Comparison of ENCODE assay signal across 8 cellular contexts in genomic region chr19:39031368-39032163, GRCh38. TPM values are rescaled to one million over a fixed set of nuclear protein-coding genes. Genes with fewer than 3 reads are reported as not detected.
DNase-seq lines count a peak whose midpoint lies in the region; TF ChIP-seq lines count a peak whose summit lies in the region.

No MANE protein-coding gene starts in this region.

- DNase-seq in CD4-positive, alpha-beta memory T cell, result peak; percentile 64 to 84 (median 66)
- DNase-seq in H9, result peak; percentile 100
- peak; percentile 99 for DNase-seq in NCI-H2196 treated with DMSO at 0.1 percent for 48 hours (lab: John Stamatoyannopoulos, UW; ENCODE audit: unreplicated experiment)
- DNase-seq in activated CD4-positive, alpha-beta T cell treated with anti-CD3 and anti-CD28 coated beads for 24 hours (ENCODE audit: low read depth in 2 of 2), result peak; percentile 57 to 84
- peak; percentile 93 for DNase-seq in cerebellum (ENCODE audit: low spot score)
- DNase-seq in kidney epithelial cell (ENCODE audit: low read depth), result peak; percentile 68
- DNase-seq in stimulated activated CD4-positive, alpha-beta T cell treated with anti-CD3 and anti-CD28 coated beads, Interleukin-15, amount 100 ng/mL, for 24 hours, result peak; percentile 92
- no peak for DNase-seq in GDM1 (lab: John Stamatoyannopoulos, UW)

- no peak overlapping the region for H3T11ph ChIP-seq in H9 (ENCODE audit: low read length)

- no peaks in the 10 kb centered on the region for H3K27me3 ChIP-seq in CD4-positive, alpha-beta memory T cell (ENCODE audit: insufficient read depth, low read length)
- no peaks in the 10 kb centered on the region; the same call in 1 of the 2 replicates for H3K27me3 ChIP-seq in H9 (ENCODE audit: insufficient read depth, low read length)
- H3K27me3 ChIP-seq in kidney epithelial cell (ENCODE audit: control insufficient read depth, insufficient read depth, low read length), result no peaks in the 10 kb centered on the region

- H3K4me1 ChIP-seq in CD4-positive, alpha-beta memory T cell (ENCODE audit: insufficient read depth, low read length), result peaks cover 11% of the 10 kb centered on the region
- H3K4me1 ChIP-seq in H9 (ENCODE audit: insufficient read depth, low read length), result no peaks in the 10 kb centered on the region; the same call in 1 of the 2 replicates

- no peaks in the 10 kb centered on the region for H3K9me3 ChIP-seq in CD4-positive, alpha-beta memory T cell (ENCODE audit: control insufficient read depth in 1 of 2, low read length in 2 of 2)
- peaks cover 11% of the 10 kb centered on the region for H3K9me3 ChIP-seq in H9 (ENCODE audit: control insufficient read depth, low read depth, low read length)

- H4K91ac ChIP-seq in H9 (ENCODE audit: insufficient read length, low read depth, low read length), result no peak overlapping the region

- H4K20me1 ChIP-seq in H9 (ENCODE audit: control insufficient read depth, insufficient read depth, insufficient read length), result no peaks in the 10 kb centered on the region

- no peak overlapping the region for H3K14ac ChIP-seq in H9 (ENCODE audit: insufficient read depth, low read length)

- intact Hi-C loops in CD4-positive, alpha-beta memory T cell (cut with micrococcal nuclease), result loop anchor here (2.0 kb wide), 1 partner anchor 41 kb away; no protein-coding TSS in a partner anchor

- H3K27me3 Mint-ChIP-seq in CD4-positive, alpha-beta memory T cell, result peaks cover 0 to 1% of the 10 kb centered on the region in 2 donors
- H3K27me3 Mint-ChIP-seq in H9 (ENCODE audit: low read depth), result peaks cover 4% of the 10 kb centered on the region; the same call in 1 of the 2 replicates

- H3K4me3 ChIP-seq in CD4-positive, alpha-beta memory T cell (ENCODE audit: low read length in 2 of 2), result peak overlapping the region; percentile 46 to 47
- peak overlapping the region; percentile 62 for H3K4me3 ChIP-seq in kidney epithelial cell (ENCODE audit: low read depth, low read length)

- no peak overlapping the region for H2AK5ac ChIP-seq in H9 (ENCODE audit: insufficient read length, low read length)

- peak overlapping the region; percentile 63 to 86 (median 78) for H3K4me3 Mint-ChIP-seq in CD4-positive, alpha-beta memory T cell
- H3K4me3 Mint-ChIP-seq in H9, result peak overlapping the region; percentile 72 to 82

- peak overlapping the region; percentile 61 for H3K18ac ChIP-seq in H9 (ENCODE audit: insufficient read length, low read depth, low read length)

- H2BK20ac ChIP-seq in H9 (ENCODE audit: low read depth, low read length, poor library complexity, severe bottlenecking), result no peak overlapping the region

- no peak overlapping the region for H2BK12ac ChIP-seq in H9 (ENCODE audit: insufficient read length, low read depth, low read length)

- H2BK120ac ChIP-seq in H9 (ENCODE audit: low read depth, low read length, poor library complexity, severe bottlenecking), result no peak overlapping the region

- no peak overlapping the region for H3K56ac ChIP-seq in H9 (ENCODE audit: insufficient read length, low read depth, low read length)

- H2BK5ac ChIP-seq in H9 (ENCODE audit: insufficient read length, low read length), result no peak overlapping the region

- H3K4me2 ChIP-seq in H9 (ENCODE audit: insufficient read depth, insufficient read length, low read length), result peak overlapping the region; percentile 76

- CTCF ChIA-PET in CD4-positive, alpha-beta memory T cell (lab: Charles Lee; ENCODE audit: partially characterized antibody), result no interaction called here

- H3K4me1 Mint-ChIP-seq in CD4-positive, alpha-beta memory T cell, result peaks cover 0 to 11% (median 5%) of the 10 kb centered on the region in 4 donors
- H3K4me1 Mint-ChIP-seq in H9, result peaks cover 7 to 11% of the 10 kb centered on the region in 2 experiments; a peak in 2 of 4 replicates

- H3K36me3 Mint-ChIP-seq in CD4-positive, alpha-beta memory T cell, result no peaks in the 10 kb centered on the region
- peaks cover 21 to 31% (median 21%) of the 10 kb centered on the region in 3 experiments for H3K36me3 Mint-ChIP-seq in H9 (ENCODE audit: insufficient read depth in 1 of 3, low read depth in 3 of 3)

- no peaks in the 10 kb centered on the region for H3K36me3 ChIP-seq in CD4-positive, alpha-beta memory T cell (ENCODE audit: insufficient read depth, low read length)
- no peaks in the 10 kb centered on the region for H3K36me3 ChIP-seq in kidney epithelial cell (ENCODE audit: control insufficient read depth, insufficient read depth, low read length)

- no peak overlapping the region for H2AFZ ChIP-seq in H9 (ENCODE audit: low read length)

- no peaks in the 10 kb centered on the region for H3K79me1 ChIP-seq in H9 (ENCODE audit: insufficient read depth, low read depth, low read length, poor library complexity, severe bottlenecking)

- H4K8ac ChIP-seq in H9 (replicated peaks; ENCODE audit: insufficient read length, low read depth, low read length), result no peak overlapping the region

- TF ChIP-seq CTCF in H9 (conservative IDR thresholded peaks at IDR 0.05), result no peak; the same call in 2 of the 3 replicates
- no peak for TF ChIP-seq CTCF in kidney epithelial cell (IDR thresholded peaks at IDR 0.05; ENCODE audit: insufficient read depth, low read length, poor library complexity, severe bottlenecking)

- H3K27ac ChIP-seq in CD4-positive, alpha-beta memory T cell (ENCODE audit: low read depth, low read length), result no peak overlapping the region
- H3K27ac ChIP-seq in H9 (ENCODE audit: insufficient read length, low read depth, low read length), result no peak overlapping the region

- H3K9me3 Mint-ChIP-seq in CD4-positive, alpha-beta memory T cell, result no peaks in the 10 kb centered on the region
- peaks cover 10 to 13% of the 10 kb centered on the region in 2 experiments for H3K9me3 Mint-ChIP-seq in H9

- H2BK15ac ChIP-seq in H9 (ENCODE audit: low read depth, low read length), result no peak overlapping the region

- WGBS in H9 (ENCODE audit: extremely low coverage, insufficient read length, low lambda C conversion rate), result no CpG with 5 or more reads among the region's 58 CpGs

- POLR2A ChIA-PET in CD4-positive, alpha-beta memory T cell (lab: Charles Lee; ENCODE audit: partially characterized antibody), result no interaction called here

- H3K79me2 ChIP-seq in H9 (ENCODE audit: insufficient read depth, low read length), result no peaks in the 10 kb centered on the region

- H3K27ac Mint-ChIP-seq in CD4-positive, alpha-beta memory T cell, result peak overlapping the region in 5 of 7 donors; percentile 8 to 55 (median 22)
- H3K27ac Mint-ChIP-seq in H9, result peak overlapping the region; percentile 66 to 85 (median 83); a peak in 5 of 7 replicates

- no peak overlapping the region for H3K9ac ChIP-seq in H9 (ENCODE audit: extremely low read depth, insufficient read length, low read length)

- no peak overlapping the region for H4K5ac ChIP-seq in H9 (ENCODE audit: insufficient read length, low read depth, low read length)

- no peak overlapping the region for H3K4ac ChIP-seq in H9 (ENCODE audit: low read depth, low read length)

- H3K23me2 ChIP-seq in H9 (ENCODE audit: insufficient read length, low read depth, low read length, poor library complexity, severe bottlenecking), result peaks cover 8% of the 10 kb centered on the region

- H3K23ac ChIP-seq in H9 (ENCODE audit: insufficient read length, low read depth, low read length), result no peak overlapping the region

RNA-seq across cellular contexts. Expression of gene FBXO27, which starts 0.8 kb away (rescaled TPM):
- under 1 TPM; 0.64 to 0.86 TPM for total RNA-seq in CD4-positive, alpha-beta memory T cell
- polyA plus RNA-seq in CD4-positive, alpha-beta memory T cell, result 1 to 10 TPM in 1 of 2 donors, under 1 TPM in 1; 0.42 to 1.4 TPM
- total RNA-seq in H9 (2021), result 14.5 and 16.7 TPM in 2 replicates
- total RNA-seq in cerebellum, result 6.4 TPM
- total RNA-seq in kidney epithelial cell, result 3.0 and 6.9 TPM in 2 replicates

RNA-seq across cellular contexts. Expression of gene ACP7, which starts 52.6 kb away (rescaled TPM):
- under 1 TPM in 1 of 2 experiments, not detected in 1; 0.14 TPM for total RNA-seq in CD4-positive, alpha-beta memory T cell
- not detected for polyA plus RNA-seq in CD4-positive, alpha-beta memory T cell
- 0.15 and 0.18 TPM in 2 replicates for total RNA-seq in H9 (2021)
- total RNA-seq in cerebellum, result not detected
- 0.33 and 0.82 TPM in 2 replicates for total RNA-seq in kidney epithelial cell

RNA-seq across cellular contexts. Expression of gene FBXO17, which starts 56.0 kb away (rescaled TPM):
- total RNA-seq in CD4-positive, alpha-beta memory T cell, result not detected
- polyA plus RNA-seq in CD4-positive, alpha-beta memory T cell, result not detected
- total RNA-seq in H9 (2021) (25.5 and 25.9 TPM in 2 replicates), cerebellum (4.4 TPM), kidney epithelial cell (17.9 and 20.1 TPM in 2 replicates)
